ENCODE assay signal across 11 cellular contexts in the genomic region with DNA sequence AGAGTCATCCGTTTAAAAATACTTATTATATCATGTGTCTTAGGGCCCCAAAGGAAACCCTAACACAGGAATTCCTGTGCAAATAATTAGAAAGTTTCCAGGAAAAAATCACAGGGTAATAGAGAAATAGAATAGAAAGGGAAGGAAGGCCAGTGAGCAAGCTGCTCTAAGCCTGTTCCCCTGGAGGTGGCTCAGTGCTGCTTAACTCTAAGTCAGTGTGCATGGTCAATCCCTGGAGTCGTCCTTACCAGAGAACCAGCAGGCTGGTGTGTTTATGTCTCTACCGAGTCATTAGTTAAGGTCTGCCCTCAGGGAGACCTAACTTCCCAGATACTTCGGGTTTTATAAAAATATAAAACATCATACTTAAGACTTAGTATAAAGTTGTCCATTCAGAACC. TPM values are rescaled to one million over a fixed set of nuclear protein-coding genes. Genes with fewer than 3 reads are reported as not detected.
A peak's percentile ranks its signal among the peaks of the same experiment; 100 is the strongest.
DNase-seq lines count a peak whose midpoint lies in the region; ATAC-seq and TF ChIP-seq lines count a peak whose summit lies in the region.
"Had no signal": no experiment of that assay in that cellular context is flagged by ENCODE, and none has a peak within 500 bp of the region (broad histone marks: within the 10 kb centered on the region; RNA-seq: fewer than 3 reads in every experiment).

No MANE protein-coding gene starts in this region.

- peaks cover 17% of the 10 kb centered on the region for H3K4me1 Mint-ChIP-seq in progenitor cell of endocrine pancreas (ENCODE audit: low read depth)
- H3K4me1 Mint-ChIP-seq in activated CD4-positive, alpha-beta T cell treated with anti-CD3 and anti-CD28 coated beads for 36 hours: peaks cover 9% of the 10 kb centered on the region

- H3K9me3 ChIP-seq in Peyer's patch: no peaks in the 10 kb centered on the region
- H3K9me3 ChIP-seq: body of pancreas had no signal

- H3K36me3 ChIP-seq in Peyer's patch: peaks cover 0 to 10% (median 0%) of the 10 kb centered on the region in 3 donors

- peak; percentile 19 for DNase-seq in GF-D8 (lab: John Stamatoyannopoulos, UW)
- DNase-seq in RPMI7951 (ENCODE audit: low read depth): peak; percentile 45
- peak; percentile 27 for DNase-seq in fibroblast of villous mesenchyme (ENCODE audit: low read depth)
- DNase-seq in progenitor cell of endocrine pancreas (ENCODE audit: low spot score, unreplicated experiment): no peak
- DNase-seq in SHP77 (lab: John Stamatoyannopoulos, UW): no peak
- DNase-seq in activated CD4-positive, alpha-beta T cell treated with anti-CD3 and anti-CD28 coated beads for 36 hours: no peak
- no peak for DNase-seq in Peyer's patch
- DNase-seq: left colon, WERI-Rb-1 had no signal

- H3K27ac Mint-ChIP-seq in progenitor cell of endocrine pancreas: peak overlapping the region; percentile 45
- no peak overlapping the region for H3K27ac Mint-ChIP-seq in activated CD4-positive, alpha-beta T cell treated with anti-CD3 and anti-CD28 coated beads for 36 hours

- H3K27me3 Mint-ChIP-seq in progenitor cell of endocrine pancreas: no peaks in the 10 kb centered on the region
- H3K27me3 Mint-ChIP-seq in activated CD4-positive, alpha-beta T cell treated with anti-CD3 and anti-CD28 coated beads for 36 hours: no peaks in the 10 kb centered on the region

- peaks cover 3% of the 10 kb centered on the region for H3K9me3 Mint-ChIP-seq in progenitor cell of endocrine pancreas (ENCODE audit: low read depth)
- peaks cover 3% of the 10 kb centered on the region for H3K9me3 Mint-ChIP-seq in activated CD4-positive, alpha-beta T cell treated with anti-CD3 and anti-CD28 coated beads for 36 hours (ENCODE audit: low read depth)

- peak overlapping the region; percentile 97 for H3K4me3 Mint-ChIP-seq in progenitor cell of endocrine pancreas (ENCODE audit: low read depth)
- no peak overlapping the region for H3K4me3 Mint-ChIP-seq in activated CD4-positive, alpha-beta T cell treated with anti-CD3 and anti-CD28 coated beads for 36 hours

- no peaks in the 10 kb centered on the region for H3K27me3 ChIP-seq in Peyer's patch
- H3K27me3 ChIP-seq: body of pancreas had no signal

- TF ChIP-seq CTCF in fibroblast of villous mesenchyme (IDR thresholded peaks at IDR 0.05; ENCODE audit: insufficient read depth, low read depth, low read length) (no peak), progenitor cell of endocrine pancreas (IDR thresholded peaks at IDR 0.05; ENCODE audit: unreplicated experiment) (no peak), Peyer's patch (IDR thresholded peaks at IDR 0.05) (no peak)

- POLR2A ChIA-PET in activated CD4-positive, alpha-beta T cell treated with anti-CD3 and anti-CD28 coated beads for 36 hours (lab: Charles Lee): no interaction called here

- no peak for TF ChIP-seq POLR2A in Peyer's patch (IDR thresholded peaks at IDR 0.05)

- CTCF ChIA-PET in activated CD4-positive, alpha-beta T cell treated with anti-CD3 and anti-CD28 coated beads for 36 hours (lab: Charles Lee): interaction anchor here (1.1 kb wide), 1 partner anchor 10 kb away, joined by 4 read pairs; no protein-coding TSS in a partner anchor

- H3K4me3 ChIP-seq in fibroblast of villous mesenchyme (ENCODE audit: low read depth, low read length) (peak overlapping the region; percentile 1), Peyer's patch (no peak overlapping the region)
- H3K4me3 ChIP-seq: body of pancreas had no signal

- H3K27ac ChIP-seq in Peyer's patch: no peak overlapping the region
- H3K27ac ChIP-seq: WERI-Rb-1 had no signal

- ATAC-seq in activated CD4-positive, alpha-beta T cell treated with anti-CD3 and anti-CD28 coated beads for 36 hours: no peak
- no peak for ATAC-seq in GM18517 (IDR thresholded peaks at IDR 0.05; ENCODE audit: unreplicated experiment)
- ATAC-seq: body of pancreas had no signal

- peaks cover 0 to 17% (median 3%) of the 10 kb centered on the region in 4 donors for H3K4me1 ChIP-seq in Peyer's patch

- intact Hi-C loops in activated CD4-positive, alpha-beta T cell treated with anti-CD3 and anti-CD28 coated beads for 36 hours (cut with DNase I, micrococcal nuclease): no loop called here

- H3K36me3 Mint-ChIP-seq in progenitor cell of endocrine pancreas (ENCODE audit: insufficient read depth): peaks cover 9% of the 10 kb centered on the region
- no peaks in the 10 kb centered on the region for H3K36me3 Mint-ChIP-seq in activated CD4-positive, alpha-beta T cell treated with anti-CD3 and anti-CD28 coated beads for 36 hours (ENCODE audit: low read depth)

RNA-seq across cellular contexts. Expression of a gene that starts 21.0 kb away (rescaled TPM):
- total RNA-seq in RPMI7951 (2014; rRNA removed; shearing (Covaris generic)): 0.24 TPM in 1 of 2 replicates, not detected in the other
- total RNA-seq in fibroblast of villous mesenchyme: 0.43 and 0.64 TPM in 2 replicates
- total RNA-seq in progenitor cell of endocrine pancreas: 0.43 and 0.71 TPM in 2 replicates
- total RNA-seq in activated CD4-positive, alpha-beta T cell treated with anti-CD3 and anti-CD28 coated beads for 36 hours: 1 to 10 TPM; 1.9 to 2.3 TPM
- 10 to 100 TPM in 1 of 4 donors, 1 to 10 TPM in 2, under 1 TPM in 1; 0.67 to 12.4 (median 1.1) TPM for total RNA-seq in Peyer's patch

Comparison
In these comparisons a context has a peak if more than half of its experiments do, and no peak if none do; other contexts are left out.
1. DNase-seq: peak in GF-D8 (single experiment), RPMI7951 (single experiment) and fibroblast of villous mesenchyme (single experiment); none in progenitor cell of endocrine pancreas (single experiment), SHP77 (0 of 2), activated CD4-positive, alpha-beta T cell treated with anti-CD3 and anti-CD28 coated beads for 36 hours (single experiment) and Peyer's patch (0 of 3).